ENCODE assay signal across 21 cellular contexts in genomic region chr10:63331586-63331985, GRCh38.
"Had no signal": no experiment of that assay in that cellular context is flagged by ENCODE, and none has a peak within 500 bp of the region (broad histone marks: within the 10 kb centered on the region; RNA-seq: fewer than 3 reads in every experiment).

No MANE protein-coding gene starts in this region.

- H3K4me1 Mint-ChIP-seq: central memory CD8-positive, alpha-beta T cell had no signal

- H3K27me3 Mint-ChIP-seq: central memory CD8-positive, alpha-beta T cell; memory B cell had no signal

- H3K4me3 ChIP-seq: adrenal gland, esophagus squamous epithelium, gastroesophageal sphincter, hepatocyte, tibial nerve, uterus had no signal

- H3K27me3 ChIP-seq: adrenal gland, esophagus squamous epithelium, gastroesophageal sphincter, hepatocyte, neutrophil, tibial nerve, uterus had no signal

- H3K27ac Mint-ChIP-seq: memory B cell, natural killer cell had no signal

- H3K36me3 Mint-ChIP-seq: memory B cell, natural killer cell had no signal

- H3K36me3 ChIP-seq: adrenal gland, esophagus squamous epithelium, gastroesophageal sphincter, neutrophil, tibial nerve, uterus had no signal

- DNase-seq: activated naive CD4-positive, alpha-beta T cell treated with anti-CD3 and anti-CD28 coated beads, Interleukin-2, amount 50 U/mL, for 16 hours; activated T-cell treated with anti-CD3 and anti-CD28 coated beads for 4 hours; adrenal gland; cortex of kidney; effector CD4-positive, alpha-beta T cell; esophagus squamous epithelium; kidney glomerular epithelial cell; left ventricle myocardium superior; natural killer cell; retina; stimulated activated CD4-positive, alpha-beta T cell treated with anti-CD3 and anti-CD28 coated beads, Interleukin-4, amount 100 ng/mL, for 1 hour; stimulated activated naive CD4-positive, alpha-beta T cell treated with Interleukin-2 at 50 U/mL for 16 hours; substantia nigra; T-helper 9 cell; uterus had no signal

- H3K9me3 ChIP-seq: adrenal gland, esophagus squamous epithelium, gastroesophageal sphincter, neutrophil, tibial nerve, uterus had no signal

- H3K27ac ChIP-seq: adrenal gland, esophagus squamous epithelium, gastroesophageal sphincter, hepatocyte, neutrophil, tibial nerve, uterus had no signal

- H3K9me3 Mint-ChIP-seq: central memory CD8-positive, alpha-beta T cell; memory B cell; natural killer cell had no signal

- H3K4me1 ChIP-seq: adrenal gland, esophagus squamous epithelium, gastroesophageal sphincter, uterus had no signal

- H3K4me3 Mint-ChIP-seq: central memory CD8-positive, alpha-beta T cell; memory B cell; natural killer cell had no signal
